ENCODE assay signal across 18 cellular contexts in the genomic region with DNA sequence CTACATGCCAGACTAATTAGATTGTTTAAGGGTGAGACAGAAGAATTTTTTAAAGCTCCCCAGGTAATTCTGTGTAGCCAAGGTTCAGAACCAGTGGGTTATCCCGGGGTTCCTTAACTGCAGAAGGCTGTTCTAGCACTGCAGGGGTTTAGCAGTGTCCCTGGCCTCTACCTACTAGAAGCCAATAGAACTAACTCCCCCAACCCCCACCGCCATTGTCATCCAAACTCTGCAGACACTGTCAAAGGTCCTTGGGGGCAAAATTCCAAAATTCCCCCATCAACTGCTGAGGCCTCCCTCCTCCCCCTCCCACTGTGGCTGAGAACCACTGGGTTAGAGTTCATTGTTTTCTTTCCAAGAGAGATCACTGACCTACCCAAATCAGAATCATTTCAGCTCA.
A peak's percentile ranks its signal among the peaks of the same experiment; 100 is the strongest.
DNase-seq lines count a peak whose midpoint lies in the region; ATAC-seq, FAIRE-seq and TF ChIP-seq lines count a peak whose summit lies in the region.
"Had no signal": no experiment of that assay in that cellular context is flagged by ENCODE, and none has a peak within 500 bp of the region (broad histone marks: within the 10 kb centered on the region; RNA-seq: fewer than 3 reads in every experiment).

No MANE protein-coding gene starts in this region.

- CTCF ChIA-PET in CD8-positive, alpha-beta memory T cell (lab: Charles Lee): no interaction called here
- CTCF ChIA-PET in HEK293T (lab: Yijun Ruan, JAX): no interaction called here

- H2AFZ ChIP-seq in astrocyte (ENCODE audit: low read depth, low read length): no peak overlapping the region

- peaks cover 50% of the 10 kb centered on the region for H3K4me1 Mint-ChIP-seq in HFFc6 (ENCODE audit: low read depth)
- H3K4me1 Mint-ChIP-seq in astrocyte (ENCODE audit: low read depth, unreplicated experiment): peaks cover 10% of the 10 kb centered on the region
- no peaks in the 10 kb centered on the region for H3K4me1 Mint-ChIP-seq in CD8-positive, alpha-beta memory T cell

- no peak overlapping the region for H2BK15ac ChIP-seq in mesendoderm (replicated peaks; ENCODE audit: low read depth)

- H3K4me3 ChIP-seq in astrocyte (ENCODE audit: insufficient read depth, low read depth, low read length) (no peak overlapping the region), mesendoderm (ENCODE audit: low read length) (no peak overlapping the region)
- no peak overlapping the region for H3K4me3 ChIP-seq in CD8-positive, alpha-beta memory T cell (ENCODE audit: low read length)
- H3K4me3 ChIP-seq: A549, K562 had no signal

- FAIRE-seq in astrocyte (lab: Jason Lieb, UNC): peak; percentile 5
- FAIRE-seq: K562 had no signal

- no peak overlapping the region for H2BK5ac ChIP-seq in mesendoderm (ENCODE audit: low read length)

- H3K27me3 Mint-ChIP-seq in HFFc6 (ENCODE audit: insufficient read depth) (no peaks in the 10 kb centered on the region), astrocyte (ENCODE audit: low read depth, unreplicated experiment) (no peaks in the 10 kb centered on the region)
- peaks cover 0 to 1% of the 10 kb centered on the region in 2 donors for H3K27me3 Mint-ChIP-seq in CD8-positive, alpha-beta memory T cell
- H3K27me3 Mint-ChIP-seq: CD4-positive, alpha-beta T cell had no signal

- no peaks in the 10 kb centered on the region for H3K9me3 ChIP-seq in astrocyte (ENCODE audit: insufficient read depth, low read depth, low read length)
- H3K9me3 ChIP-seq in CD8-positive, alpha-beta memory T cell (ENCODE audit: low read length): no peaks in the 10 kb centered on the region
- H3K9me3 ChIP-seq: A549 had no signal

- DNase-seq in ELF-1 (ENCODE audit: low read depth, low spot score) (peak; percentile 93), HFFc6 (no peak), astrocyte (ENCODE audit: low read depth) (no peak), mesendoderm (peak; percentile 56), HEK293T (ENCODE audit: extremely low spot score) (no peak)
- DNase-seq in CD8-positive, alpha-beta memory T cell: no peak
- DNase-seq: AML-193; CD4-positive, alpha-beta T cell; DMS153; DMS79; GF-D8 had no signal

- ATAC-seq in HG03571 (IDR thresholded peaks at IDR 0.05; ENCODE audit: unreplicated experiment): no peak
- ATAC-seq: A549, HCT116, K562 had no signal

- H4K5ac ChIP-seq in mesendoderm (ENCODE audit: low read length): no peak overlapping the region

- H2AK5ac ChIP-seq in mesendoderm (ENCODE audit: low read length): no peak overlapping the region

- H3K9me3 Mint-ChIP-seq in HFFc6 (no peaks in the 10 kb centered on the region), astrocyte (ENCODE audit: unreplicated experiment) (no peaks in the 10 kb centered on the region)
- peaks cover 0 to 2% (median 0%) of the 10 kb centered on the region in 5 donors for H3K9me3 Mint-ChIP-seq in CD8-positive, alpha-beta memory T cell
- H3K9me3 Mint-ChIP-seq: CD4-positive, alpha-beta T cell had no signal

- H3K27ac ChIP-seq in astrocyte (ENCODE audit: low read depth, low read length) (no peak overlapping the region), mesendoderm (ENCODE audit: low read depth, low read length) (no peak overlapping the region)
- H3K27ac ChIP-seq in CD8-positive, alpha-beta memory T cell (ENCODE audit: low read depth, low read length): no peak overlapping the region
- H3K27ac ChIP-seq: 22Rv1, A549, C4-2B, HL-60 had no signal

- H3K56ac ChIP-seq in mesendoderm (ENCODE audit: low read length): no peak overlapping the region

- no peak overlapping the region for H2BK120ac ChIP-seq in mesendoderm (ENCODE audit: low read depth, low read length)

- H3K79me2 ChIP-seq in astrocyte (ENCODE audit: insufficient read depth, low read length) (no peaks in the 10 kb centered on the region), mesendoderm (ENCODE audit: control insufficient read depth, insufficient read depth, low read length) (no peaks in the 10 kb centered on the region)

- WGBS in mesendoderm (ENCODE audit: extremely low coverage, insufficient coverage, low lambda C conversion rate): no CpG with 5 or more reads among the region's 2 CpGs

- POLR2A ChIA-PET in CD8-positive, alpha-beta memory T cell (lab: Charles Lee): no interaction called here
- POLR2A ChIA-PET in HEK293T (lab: Yijun Ruan, JAX): no interaction called here

- H3K4ac ChIP-seq in mesendoderm (ENCODE audit: low read depth, low read length): no peak overlapping the region

- H3K4me1 ChIP-seq in astrocyte (ENCODE audit: insufficient read depth, low read length) (peaks cover 8% of the 10 kb centered on the region), mesendoderm (ENCODE audit: control insufficient read depth, low read depth, low read length) (no peaks in the 10 kb centered on the region)
- no peaks in the 10 kb centered on the region for H3K4me1 ChIP-seq in CD8-positive, alpha-beta memory T cell (ENCODE audit: insufficient read depth, low read length)

- H3K18ac ChIP-seq in mesendoderm (ENCODE audit: low read length): no peak overlapping the region

- no peak overlapping the region; the same call in 1 of the 2 replicates for H3K4me3 Mint-ChIP-seq in HFFc6
- no peak overlapping the region for H3K4me3 Mint-ChIP-seq in astrocyte (ENCODE audit: unreplicated experiment)
- no peak overlapping the region for H3K4me3 Mint-ChIP-seq in CD8-positive, alpha-beta memory T cell
- H3K4me3 Mint-ChIP-seq: CD4-positive, alpha-beta T cell had no signal

- no peak overlapping the region for H3K23ac ChIP-seq in mesendoderm (ENCODE audit: low read length)

- H3K79me1 ChIP-seq in mesendoderm (ENCODE audit: low read length): no peaks in the 10 kb centered on the region

- H4K20me1 ChIP-seq in astrocyte (ENCODE audit: insufficient read depth, low read length): no peaks in the 10 kb centered on the region

- no peak overlapping the region for H4K8ac ChIP-seq in mesendoderm (ENCODE audit: low read depth, low read length)

- H3K27me3 ChIP-seq in astrocyte (ENCODE audit: insufficient read depth, low read length) (no peaks in the 10 kb centered on the region), mesendoderm (ENCODE audit: insufficient read depth, low read length, poor library complexity) (no peaks in the 10 kb centered on the region)
- no peaks in the 10 kb centered on the region for H3K27me3 ChIP-seq in CD8-positive, alpha-beta memory T cell (ENCODE audit: insufficient read depth, low read length, poor library complexity, severe bottlenecking)

- no peak overlapping the region for H3K9ac ChIP-seq in astrocyte (ENCODE audit: low read length)
- H3K9ac ChIP-seq in mesendoderm (ENCODE audit: low read length): no peak overlapping the region

- H3K27ac Mint-ChIP-seq in HFFc6 (peak overlapping the region; percentile 51; the same call in 1 of the 2 replicates), astrocyte (ENCODE audit: unreplicated experiment) (no peak overlapping the region)
- no peak overlapping the region for H3K27ac Mint-ChIP-seq in CD8-positive, alpha-beta memory T cell
- H3K27ac Mint-ChIP-seq: CD4-positive, alpha-beta T cell had no signal

- H3K36me3 ChIP-seq in astrocyte (ENCODE audit: insufficient read depth, low read length): no peaks in the 10 kb centered on the region
- no peaks in the 10 kb centered on the region for H3K36me3 ChIP-seq in mesendoderm (ENCODE audit: control insufficient read depth, insufficient read depth, low read length)
- no peaks in the 10 kb centered on the region for H3K36me3 ChIP-seq in CD8-positive, alpha-beta memory T cell (ENCODE audit: insufficient read depth, low read length)

- H3K4me2 ChIP-seq in astrocyte (ENCODE audit: low read length) (no peak overlapping the region), mesendoderm (ENCODE audit: low read length) (no peak overlapping the region)
- H3K4me2 ChIP-seq: A549 had no signal

- H3K36me3 Mint-ChIP-seq in HFFc6 (ENCODE audit: low read depth) (no peaks in the 10 kb centered on the region), astrocyte (ENCODE audit: low read depth, unreplicated experiment) (no peaks in the 10 kb centered on the region)
- H3K36me3 Mint-ChIP-seq in CD8-positive, alpha-beta memory T cell: no peaks in the 10 kb centered on the region

- TF ChIP-seq CTCF in HFFc6 (IDR thresholded peaks at IDR 0.05): no peak
- TF ChIP-seq CTCF in astrocyte (IDR thresholded peaks at IDR 0.05; ENCODE audit: insufficient read depth, low read depth, low read length): no peak

TF ChIP-seq in HEK293T, 16 proteins besides CTCF, POLR2A, EP300 and RAD21:
- TF ChIP-seq LEF1 (IDR thresholded peaks at IDR 0.05; ENCODE audit: borderline replicate concordance) (no peak), FOXA1 (IDR thresholded peaks at IDR 0.05) (no peak), BHLHE40 (IDR thresholded peaks at IDR 0.05; ENCODE audit: borderline replicate concordance) (no peak), ELF4 (IDR thresholded peaks at IDR 0.05) (no peak), NFRKB (IDR thresholded peaks at IDR 0.05) (no peak), HDGF (IDR thresholded peaks at IDR 0.05; ENCODE audit: borderline replicate concordance) (no peak), SP1 (IDR thresholded peaks at IDR 0.05) (no peak)

Comparison
In these comparisons a context has a peak if more than half of its experiments do, and no peak if none do; other contexts are left out.
1. DNase-seq: peak in ELF-1 (single experiment) and mesendoderm (single experiment); none in HFFc6 (single experiment), astrocyte (single experiment), CD8-positive, alpha-beta memory T cell (0 of 5) and HEK293T (single experiment).